ENCODE assay signal across 11 cellular contexts in the genomic region with DNA sequence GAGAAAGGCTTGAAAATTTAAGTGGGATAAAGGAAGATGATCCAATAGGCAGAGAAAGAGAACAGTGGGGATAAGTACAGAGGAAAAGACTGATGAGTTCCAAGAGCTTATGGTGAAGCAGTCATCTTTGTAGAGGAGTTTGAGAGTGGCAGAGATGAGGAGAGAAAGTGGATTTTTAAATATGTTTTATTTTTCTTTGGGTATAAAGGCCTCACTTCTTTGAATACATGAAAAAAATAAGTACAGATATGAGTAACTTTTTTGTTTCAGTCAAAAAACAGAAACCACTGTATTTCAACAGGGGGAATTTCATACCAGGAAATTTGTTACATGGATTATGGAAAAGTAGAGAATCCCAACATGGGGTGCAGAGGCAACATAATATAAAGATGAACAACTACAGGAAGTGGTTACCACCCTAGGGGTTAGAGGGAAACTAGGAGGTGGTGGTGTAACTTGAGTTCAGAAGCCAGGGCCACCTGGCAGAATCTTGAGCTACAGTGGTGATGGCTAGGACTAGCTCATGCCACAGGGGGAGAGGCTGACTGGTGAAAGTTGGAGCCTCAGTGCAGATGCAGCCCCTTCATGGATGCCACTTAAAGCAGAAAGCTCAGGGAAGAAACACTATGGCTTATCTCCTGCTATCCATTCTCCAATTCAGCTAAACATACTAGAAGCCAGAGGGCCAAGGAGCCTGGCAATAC. TPM values are rescaled to one million over a fixed set of nuclear protein-coding genes. Genes with fewer than 3 reads are reported as not detected.
A peak's percentile ranks its signal among the peaks of the same experiment; 100 is the strongest.
DNase-seq lines count a peak whose midpoint lies in the region; ATAC-seq, FAIRE-seq and TF ChIP-seq lines count a peak whose summit lies in the region.
"Had no signal": no experiment of that assay in that cellular context is flagged by ENCODE, and none has a peak within 500 bp of the region (broad histone marks: within the 10 kb centered on the region; RNA-seq: fewer than 3 reads in every experiment).

No MANE protein-coding gene starts in this region.

- no peak overlapping the region for H3K4me2 ChIP-seq in astrocyte (ENCODE audit: low read length)
- H3K4me2 ChIP-seq in neural progenitor cell = no peak overlapping the region

- H3K27ac Mint-ChIP-seq in astrocyte (ENCODE audit: unreplicated experiment) (no peak overlapping the region), neural progenitor cell (no peak overlapping the region)

- H3K9ac ChIP-seq in astrocyte (ENCODE audit: low read length) (no peak overlapping the region), neural progenitor cell (no peak overlapping the region)

- ATAC-seq in GM21367 (IDR thresholded peaks at IDR 0.05; ENCODE audit: unreplicated experiment) (peak; percentile 71), HG03439 (IDR thresholded peaks at IDR 0.05; ENCODE audit: unreplicated experiment) (peak; percentile 85)

- FAIRE-seq in GM18507 (lab: Jason Lieb, UNC) (peak; percentile 84), astrocyte (lab: Jason Lieb, UNC) (peak; percentile 78)

- H3K9me3 ChIP-seq in astrocyte (ENCODE audit: insufficient read depth, low read depth, low read length) (no peaks in the 10 kb centered on the region), neural progenitor cell (ENCODE audit: low read depth) (no peaks in the 10 kb centered on the region)

- TF ChIP-seq CTCF in astrocyte (IDR thresholded peaks at IDR 0.05; ENCODE audit: insufficient read depth, low read depth, low read length) = no peak
- TF ChIP-seq CTCF in neural progenitor cell (IDR thresholded peaks at IDR 0.05) = no peak

- no peak overlapping the region for H2AFZ ChIP-seq in astrocyte (ENCODE audit: low read depth, low read length)
- no peak overlapping the region for H2AFZ ChIP-seq in neural progenitor cell (replicated peaks)

- no peaks in the 10 kb centered on the region for H3K4me1 Mint-ChIP-seq in astrocyte (ENCODE audit: low read depth, unreplicated experiment)
- H3K4me1 Mint-ChIP-seq in neural progenitor cell = no peaks in the 10 kb centered on the region

- H3K79me2 ChIP-seq in astrocyte (ENCODE audit: insufficient read depth, low read length) (no peaks in the 10 kb centered on the region), neural progenitor cell (ENCODE audit: low read depth) (no peaks in the 10 kb centered on the region)

- H3K36me3 Mint-ChIP-seq in astrocyte (ENCODE audit: low read depth, unreplicated experiment) = no peaks in the 10 kb centered on the region
- H3K36me3 Mint-ChIP-seq in neural progenitor cell = no peaks in the 10 kb centered on the region

- H3K36me3 ChIP-seq in astrocyte (ENCODE audit: insufficient read depth, low read length) (no peaks in the 10 kb centered on the region), neural progenitor cell (no peaks in the 10 kb centered on the region)

- H4K20me1 ChIP-seq in astrocyte (ENCODE audit: insufficient read depth, low read length) = no peaks in the 10 kb centered on the region
- no peaks in the 10 kb centered on the region for H4K20me1 ChIP-seq in neural progenitor cell (ENCODE audit: low read depth)

- H3K27me3 ChIP-seq in astrocyte (ENCODE audit: insufficient read depth, low read length) (no peaks in the 10 kb centered on the region), neural progenitor cell (no peaks in the 10 kb centered on the region)

- no peaks in the 10 kb centered on the region for H3F3A ChIP-seq in neural progenitor cell (ENCODE audit: low read depth)

- no peaks in the 10 kb centered on the region for H3K9me3 Mint-ChIP-seq in astrocyte (ENCODE audit: unreplicated experiment)
- no peaks in the 10 kb centered on the region for H3K9me3 Mint-ChIP-seq in neural progenitor cell

- DNase-seq in GM18507 (ENCODE audit: extremely low spot score, insufficient read length, low read depth) = no peak
- no peak for DNase-seq in astrocyte (ENCODE audit: low read depth)
- no peak for DNase-seq in anterior cingulate cortex (lab: John Stamatoyannopoulos, UW)
- DNase-seq in NCI-H2227 treated with DMSO at 0.1 percent for 48 hours (lab: John Stamatoyannopoulos, UW) = no peak
- no peak for DNase-seq in neural progenitor cell (ENCODE audit: low spot score)
- DNase-seq in hypothalamus (lab: John Stamatoyannopoulos, UW) = no peak
- DNase-seq: IMR-90; stimulated activated CD4-positive, alpha-beta T cell treated with anti-CD3 and anti-CD28 coated beads, Interleukin-4, amount 100 ng/mL, for 24 hours had no signal

- H3K4me3 Mint-ChIP-seq in astrocyte (ENCODE audit: unreplicated experiment) (no peak overlapping the region), neural progenitor cell (no peak overlapping the region)

- H3K27ac ChIP-seq in astrocyte (ENCODE audit: low read depth, low read length) = no peak overlapping the region
- H3K27ac ChIP-seq in neural progenitor cell = no peak overlapping the region

- H3K4me3 ChIP-seq in astrocyte (ENCODE audit: insufficient read depth, low read depth, low read length) (no peak overlapping the region), neural progenitor cell (no peak overlapping the region)

- H3K27me3 Mint-ChIP-seq in astrocyte (ENCODE audit: low read depth, unreplicated experiment) (no peaks in the 10 kb centered on the region), neural progenitor cell (ENCODE audit: insufficient read depth, low read depth) (no peaks in the 10 kb centered on the region)

- H3K4me1 ChIP-seq in astrocyte (ENCODE audit: insufficient read depth, low read length) (no peaks in the 10 kb centered on the region), neural progenitor cell (no peaks in the 10 kb centered on the region)

RNA-seq across cellular contexts. Expression of a gene that starts 3.4 kb away (rescaled TPM):
- not detected in 2 replicates for total RNA-seq in astrocyte
- 0.28 TPM in 1 of 2 replicates, not detected in the other for total RNA-seq in neural progenitor cell (ENCODE audit: low replicate concordance)
- total RNA-seq: IMR-90, RPMI7951 had no signal
